24 cellular contexts compared by ENCODE assay signal in genomic region chr17:41888332-41888965, GRCh38. TPM values are rescaled to one million over a fixed set of nuclear protein-coding genes. Genes with fewer than 3 reads are reported as not detected.
"Had no signal": no experiment of that assay in that cellular context is flagged by ENCODE, and none has a peak within 500 bp of the region (broad histone marks: within the 10 kb centered on the region; RNA-seq: fewer than 3 reads in every experiment).

No MANE protein-coding gene starts in this region.

- H3K9me3 Mint-ChIP-seq: mesothelial cell of epicardium; naive B cell; natural killer cell treated with Interleukin-12 subunit alpha and Interleukin-12 subunit beta and Interleukin-15 and Interleukin-18, amount 100 ng/mL, for 72 hours; stimulated activated memory B cell treated with anti-CD40 and anti-IgM and Interleukin-4, amounts not matched to agents 10 μg/mL and 1 μg/mL and 100 μg/mL, for 72 hours; type B pancreatic cell had no signal

- H3K4me3 Mint-ChIP-seq: mesothelial cell of epicardium; natural killer cell treated with Interleukin-12 subunit alpha and Interleukin-12 subunit beta and Interleukin-15 and Interleukin-18, amount 100 ng/mL, for 72 hours; stimulated activated memory B cell treated with anti-CD40 and anti-IgM and Interleukin-4, amounts not matched to agents 10 μg/mL and 1 μg/mL and 100 μg/mL, for 72 hours; type B pancreatic cell had no signal

- H3K4me1 ChIP-seq: gastrocnemius medialis, sigmoid colon, testis, tibial artery had no signal

- H3K4me3 ChIP-seq: gastrocnemius medialis, lung, mucosa of descending colon, ovary, sigmoid colon, testis, tibial artery had no signal

- DNase-seq: cerebellar nuclear complex; cortex of kidney; effector CD4-positive, alpha-beta T cell; foreskin fibroblast; gastrocnemius medialis; mesenchymal stem cell; naive B cell; ovary; sigmoid colon; stimulated activated CD4-positive, alpha-beta T cell treated with anti-CD3 and anti-CD28 coated beads, Interleukin-4, amount 100 ng/mL, for 4 hours; stimulated activated naive CD8-positive, alpha-beta T cell treated with anti-CD3 and anti-CD28 coated beads, Interleukin-15, Interleukin-2, amounts not matched to agents 100 U/mL and 50 U/mL, for 24 hours; testis; tibial artery had no signal

- H3K27me3 Mint-ChIP-seq: naive B cell; natural killer cell treated with Interleukin-12 subunit alpha and Interleukin-12 subunit beta and Interleukin-15 and Interleukin-18, amount 100 ng/mL, for 72 hours; stimulated activated memory B cell treated with anti-CD40 and anti-IgM and Interleukin-4, amounts not matched to agents 10 μg/mL and 1 μg/mL and 100 μg/mL, for 72 hours; type B pancreatic cell had no signal

- H3K27me3 ChIP-seq: gastrocnemius medialis, ovary, sigmoid colon, testis, tibial artery had no signal

- H3K9me3 ChIP-seq: gastrocnemius medialis, mucosa of descending colon, ovary, sigmoid colon, testis, tibial artery had no signal

- ATAC-seq: esophagus mucosa; gastrocnemius medialis; mucosa of descending colon; natural killer cell treated with Interleukin-12 subunit alpha and Interleukin-12 subunit beta and Interleukin-15 and Interleukin-18, amount 100 ng/mL, for 72 hours; stimulated activated memory B cell treated with anti-CD40 and anti-IgM and Interleukin-4, amounts not matched to agents 10 μg/mL and 1 μg/mL and 100 μg/mL, for 72 hours; stimulated activated naive CD8-positive, alpha-beta T cell treated with anti-CD3 and anti-CD28 coated beads, Interleukin-15, Interleukin-2, amounts not matched to agents 100 U/mL and 50 U/mL, for 24 hours had no signal

- FAIRE-seq: keratinocyte had no signal

- H3K27ac ChIP-seq: epithelial cell of prostate, gastrocnemius medialis, ovary, sigmoid colon, testis, tibial artery had no signal

- H3K4me1 Mint-ChIP-seq: mesothelial cell of epicardium; stimulated activated memory B cell treated with anti-CD40 and anti-IgM and Interleukin-4, amounts not matched to agents 10 μg/mL and 1 μg/mL and 100 μg/mL, for 72 hours had no signal

- H3K36me3 ChIP-seq: ovary had no signal

- H3K27ac Mint-ChIP-seq: mesothelial cell of epicardium; natural killer cell treated with Interleukin-12 subunit alpha and Interleukin-12 subunit beta and Interleukin-15 and Interleukin-18, amount 100 ng/mL, for 72 hours; stimulated activated memory B cell treated with anti-CD40 and anti-IgM and Interleukin-4, amounts not matched to agents 10 μg/mL and 1 μg/mL and 100 μg/mL, for 72 hours; type B pancreatic cell had no signal

RNA-seq across cellular contexts. Expression of gene ODAD4, which starts 42.0 kb away (rescaled TPM):
- total RNA-seq: esophagus mucosa had no signal

RNA-seq across cellular contexts. Expression of gene KLHL10, which starts 50.8 kb away (rescaled TPM):
- total RNA-seq: glomerular endothelial cell; natural killer cell treated with Interleukin-12 subunit alpha and Interleukin-12 subunit beta and Interleukin-15 and Interleukin-18, amount 100 ng/mL, for 72 hours; skeletal muscle tissue had no signal
